In genomic region chr13:112931028-112931934, GRCh38 we compare ENCODE assay signal across 8 cellular contexts. TPM values are rescaled to one million over a fixed set of nuclear protein-coding genes. Genes with fewer than 3 reads are reported as not detected.
A peak's percentile ranks its signal among the peaks of the same experiment; 100 is the strongest.
DNase-seq lines count a peak whose midpoint lies in the region; ATAC-seq and TF ChIP-seq lines count a peak whose summit lies in the region.

No MANE protein-coding gene starts in this region.

- no peaks in the 10 kb centered on the region for H4K20me1 ChIP-seq in PC-9 (ENCODE audit: insufficient read depth)

- H3K79me2 ChIP-seq in PC-9 (ENCODE audit: low read depth), result no peaks in the 10 kb centered on the region

- H3K4me1 Mint-ChIP-seq in osteocyte (ENCODE audit: unreplicated experiment), result peaks cover 14% of the 10 kb centered on the region
- H3K4me1 Mint-ChIP-seq in naive thymus-derived CD4-positive, alpha-beta T cell, result peaks cover 4 to 19% (median 10%) of the 10 kb centered on the region in 7 donors

- no peak for TF ChIP-seq POLR2A in esophagus muscularis mucosa (IDR thresholded peaks at IDR 0.05; ENCODE audit: low read depth)

- H3K9me3 ChIP-seq in PC-9 (ENCODE audit: insufficient read depth, low read depth), result no peaks in the 10 kb centered on the region
- peaks cover 0 to 7% (median 0%) of the 10 kb centered on the region in 4 donors for H3K9me3 ChIP-seq in esophagus muscularis mucosa
- H3K9me3 ChIP-seq in naive thymus-derived CD4-positive, alpha-beta T cell (ENCODE audit: control insufficient read depth in 2 of 3, low read length in 3 of 3), result no peaks in the 10 kb centered on the region

- TF ChIP-seq CTCF in PC-9 (conservative IDR thresholded peaks at IDR 0.05) (peak; percentile 76), esophagus muscularis mucosa (IDR thresholded peaks at IDR 0.05) (peak in 2 of 3 experiments; percentile 24 to 55), osteocyte (IDR thresholded peaks at IDR 0.05) (peak; percentile 71)

- TF ChIP-seq RAD21 in Ishikawa (IDR thresholded peaks at IDR 0.05; ENCODE audit: low read depth), result peak; percentile 61

- H3K4me1 ChIP-seq in PC-9 (replicated peaks; ENCODE audit: insufficient read depth) (0 out of 2 replicates have a peak, but pooled peaks cover 3% of the 10 kb centered on the region), esophagus muscularis mucosa (peaks cover 13 to 21% (median 15%) of the 10 kb centered on the region in 4 donors)
- H3K4me1 ChIP-seq in naive thymus-derived CD4-positive, alpha-beta T cell (ENCODE audit: control insufficient read depth in 2 of 2, insufficient read depth in 2 of 2, low read length in 2 of 2), result no peaks in the 10 kb centered on the region

- H3K27me3 Mint-ChIP-seq in osteocyte (ENCODE audit: unreplicated experiment), result peaks cover 31% of the 10 kb centered on the region
- H3K27me3 Mint-ChIP-seq in naive thymus-derived CD4-positive, alpha-beta T cell, result peaks cover 6 to 59% (median 48%) of the 10 kb centered on the region in 5 donors

- POLR2A ChIA-PET in PC-9 (lab: Charles Lee; ENCODE audit: unreplicated experiment), result no interaction called here
- POLR2A ChIA-PET in naive thymus-derived CD4-positive, alpha-beta T cell (lab: Charles Lee), result interaction anchor here (0.6 kb wide), 1 partner anchor 20 kb away, joined by 3 read pairs; no protein-coding TSS in a partner anchor

- H3K27ac ChIP-seq in PC-9 (no peak overlapping the region), esophagus muscularis mucosa (replicated peaks in 1 of 4) (no peak overlapping the region)
- H3K27ac ChIP-seq in naive thymus-derived CD4-positive, alpha-beta T cell (ENCODE audit: low read depth, low read length), result no peak overlapping the region

- H3K36me3 Mint-ChIP-seq in osteocyte (ENCODE audit: unreplicated experiment), result no peaks in the 10 kb centered on the region
- H3K36me3 Mint-ChIP-seq in naive thymus-derived CD4-positive, alpha-beta T cell, result no peaks in the 10 kb centered on the region

- TF ChIP-seq EP300 in Ishikawa (IDR thresholded peaks at IDR 0.05; ENCODE audit: borderline replicate concordance) (no peak), esophagus muscularis mucosa (IDR thresholded peaks at IDR 0.05) (no peak)

- no TSS peak for BruUV-seq in PC-9 (replicated peaks; lab: Mats Ljungman, UMichigan)

- H3K4me3 Mint-ChIP-seq in osteocyte (ENCODE audit: unreplicated experiment), result no peak overlapping the region
- H3K4me3 Mint-ChIP-seq in naive thymus-derived CD4-positive, alpha-beta T cell, result peak overlapping the region in 1 of 10 donors; percentile 68

- H3K27ac Mint-ChIP-seq in osteocyte (ENCODE audit: unreplicated experiment), result no peak overlapping the region
- no peak overlapping the region for H3K27ac Mint-ChIP-seq in naive thymus-derived CD4-positive, alpha-beta T cell

- WGBS in esophagus muscularis mucosa, result 53% methylated on average over 32 of the region's 32 CpGs

- CTCF ChIA-PET in PC-9 (lab: Charles Lee), result interaction anchor here (1.0 kb wide), 1 partner anchor 1457 kb away, joined by 3 read pairs; no protein-coding TSS in a partner anchor
- CTCF ChIA-PET in naive thymus-derived CD4-positive, alpha-beta T cell (lab: Charles Lee), result no interaction called here

- intact Hi-C loops in PC-9 (cut with micrococcal nuclease; ENCODE audit: unreplicated experiment), result loop anchor here (1.0 kb wide), 1 partner anchor 35 kb away; no protein-coding TSS in a partner anchor
- intact Hi-C loops in esophagus muscularis mucosa (cut with DNase I), result no loop called here
- intact Hi-C loops in naive thymus-derived CD4-positive, alpha-beta T cell (cut with micrococcal nuclease), result no loop called here

- ATAC-seq in naive thymus-derived CD4-positive, alpha-beta T cell, result no peak

- DNase-seq in DMS79 (lab: John Stamatoyannopoulos, UW) (peak; percentile 89), PC-9 (peak; percentile 56 to 57), esophagus muscularis mucosa (ENCODE audit: extremely low spot score) (no peak), osteocyte (ENCODE audit: extremely low spot score, unreplicated experiment) (no peak)
- no peak for DNase-seq in naive thymus-derived CD4-positive, alpha-beta T cell
- DNase-seq in stimulated activated naive CD4-positive, alpha-beta T cell (lab: John Stamatoyannopoulos, UW), result no peak
- DNase-seq in NK-92 treated with Interleukin-12 subunit alpha and Interleukin-12 subunit beta, amount 100 ng/mL, for 24 hours (lab: John Stamatoyannopoulos, UW), result no peak

- H3K36me3 ChIP-seq in PC-9 (ENCODE audit: low read depth), result no peaks in the 10 kb centered on the region
- no peaks in the 10 kb centered on the region for H3K36me3 ChIP-seq in esophagus muscularis mucosa
- H3K36me3 ChIP-seq in naive thymus-derived CD4-positive, alpha-beta T cell (ENCODE audit: control insufficient read depth in 2 of 3, insufficient read depth in 3 of 3, low read length in 3 of 3), result no peaks in the 10 kb centered on the region

- H3F3A ChIP-seq in PC-9 (ENCODE audit: insufficient read depth, low read depth), result no peaks in the 10 kb centered on the region

- H3K27me3 ChIP-seq in PC-9 (ENCODE audit: insufficient read depth, low read depth) (peaks cover 52% of the 10 kb centered on the region), esophagus muscularis mucosa (peaks cover 0 to 81% (median 7%) of the 10 kb centered on the region in 4 donors)
- H3K27me3 ChIP-seq in naive thymus-derived CD4-positive, alpha-beta T cell (ENCODE audit: control insufficient read depth in 2 of 2, insufficient read depth in 2 of 2, low read length in 2 of 2), result peaks cover 5 to 8% of the 10 kb centered on the region in 2 donors

- H3K9me2 ChIP-seq in PC-9 (ENCODE audit: insufficient read depth), result no peaks in the 10 kb centered on the region

- no peak overlapping the region for H3K4me2 ChIP-seq in PC-9

- H3K9me3 Mint-ChIP-seq in osteocyte (ENCODE audit: unreplicated experiment), result no peaks in the 10 kb centered on the region
- H3K9me3 Mint-ChIP-seq in naive thymus-derived CD4-positive, alpha-beta T cell, result peaks cover 0 to 3% (median 0%) of the 10 kb centered on the region in 11 donors

- H3K4me3 ChIP-seq in PC-9, result no peak overlapping the region
- no peak overlapping the region for H3K4me3 ChIP-seq in esophagus muscularis mucosa
- H3K4me3 ChIP-seq in naive thymus-derived CD4-positive, alpha-beta T cell (ENCODE audit: low read length), result no peak overlapping the region

- no peak overlapping the region for H2AFZ ChIP-seq in PC-9

TF ChIP-seq in Ishikawa, 13 proteins besides CTCF, POLR2A, EP300 and RAD21:
- TF ChIP-seq ZBTB7A (IDR thresholded peaks at IDR 0.05; ENCODE audit: low read depth) (no peak), EGR1 (IDR thresholded peaks at IDR 0.05) (no peak), REST (IDR thresholded peaks at IDR 0.05; ENCODE audit: low read depth) (no peak)

RNA-seq across cellular contexts. Expression of gene MCF2L, which starts 37.7 kb away (rescaled TPM):
- 21.7 and 28.2 TPM in 2 replicates for total RNA-seq in PC-9 (2021)
- total RNA-seq in esophagus muscularis mucosa, result 10 to 100 TPM; 14.5 to 38.6 (median 26.7) TPM
- 4.3 and 5.6 TPM in 2 replicates for total RNA-seq in osteocyte
- total RNA-seq in naive thymus-derived CD4-positive, alpha-beta T cell, result 10 to 100 TPM in 4 of 5 experiments, under 1 TPM in 1; 0.51 to 32.6 (median 21.9) TPM
- polyA plus RNA-seq in naive thymus-derived CD4-positive, alpha-beta T cell, result 1 to 10 TPM; 1.9 to 4.7 TPM

Comparison
In these comparisons a context has a peak if more than half of its experiments do, and no peak if none do; other contexts are left out.
1. DNase-seq: peak in DMS79 (single experiment) and PC-9 (2 of 2); none in esophagus muscularis mucosa (single experiment), osteocyte (single experiment), naive thymus-derived CD4-positive, alpha-beta T cell (0 of 9), stimulated activated naive CD4-positive, alpha-beta T cell (0 of 6) and NK-92 treated with Interleukin-12 subunit alpha and Interleukin-12 subunit beta, amount 100 ng/mL, for 24 hours (single experiment).
2. Peak in every context shown above with its lines, with median percentiles within 50 percentile points of each other: CTCF ChIP-seq.